In genomic region chr14:54488318-54488645, GRCh38 we compare ENCODE assay signal across 8 cellular contexts. TPM values are rescaled to one million over a fixed set of nuclear protein-coding genes. Genes with fewer than 3 reads are reported as not detected.
DNase-seq lines count a peak whose midpoint lies in the region; ATAC-seq and TF ChIP-seq lines count a peak whose summit lies in the region.

No MANE protein-coding gene starts in this region.

- POLR2A ChIA-PET in Panc1 (lab: Charles Lee), result interaction anchor here (0.6 kb wide), 1 partner anchor 58 kb away, joined by 3 read pairs; no protein-coding TSS in a partner anchor

- peak overlapping the region; percentile 56 for H2AFZ ChIP-seq in neuron (ENCODE audit: low read depth, low read length)

- no peaks in the 10 kb centered on the region for H3K27me3 ChIP-seq in Panc1 (ENCODE audit: control insufficient read depth, insufficient read depth, low read length)
- H3K27me3 ChIP-seq in neuron (ENCODE audit: insufficient read depth, low read length), result no peaks in the 10 kb centered on the region

- H3K4me1 ChIP-seq in Panc1 (ENCODE audit: control insufficient read depth, insufficient read depth, low read length), result peaks cover 11% of the 10 kb centered on the region
- peaks cover 10% of the 10 kb centered on the region for H3K4me1 ChIP-seq in neuron (ENCODE audit: insufficient read depth, low read length)

- in situ Hi-C loops in Panc1 (cut with HindIII; ENCODE audit: low pct_unique_long_range_greater_than_20kb, low sequenced_read_pairs), result no loop called here

- no peaks in the 10 kb centered on the region for H3K9me3 Mint-ChIP-seq in activated CD8-positive, alpha-beta memory T cell treated with anti-CD3 and anti-CD28 coated beads, Interleukin-2, amount 10 ng/mL, durations not matched to agents 7 days and 5 days (ENCODE audit: low read depth)
- no peaks in the 10 kb centered on the region for H3K9me3 Mint-ChIP-seq in effector memory CD8-positive, alpha-beta T cell

- peak overlapping the region; percentile 95 for H3K27ac ChIP-seq in Panc1 (ENCODE audit: low read length)

- H3K36me3 ChIP-seq in Panc1 (ENCODE audit: control insufficient read depth, insufficient read depth, low read length) (peaks cover 4% of the 10 kb centered on the region; the same call in 1 of the 2 replicates), neuron (ENCODE audit: insufficient read depth, low read length) (peaks cover 11% of the 10 kb centered on the region)

- no peaks in the 10 kb centered on the region for H3K27me3 Mint-ChIP-seq in activated CD8-positive, alpha-beta memory T cell treated with anti-CD3 and anti-CD28 coated beads, Interleukin-2, amount 10 ng/mL, durations not matched to agents 7 days and 5 days
- H3K27me3 Mint-ChIP-seq in effector memory CD8-positive, alpha-beta T cell, result no peaks in the 10 kb centered on the region

- H3K36me3 Mint-ChIP-seq in activated CD8-positive, alpha-beta memory T cell treated with anti-CD3 and anti-CD28 coated beads, Interleukin-2, amount 10 ng/mL, durations not matched to agents 7 days and 5 days, result peaks cover 16% of the 10 kb centered on the region
- H3K36me3 Mint-ChIP-seq in effector memory CD8-positive, alpha-beta T cell (ENCODE audit: insufficient read depth), result peaks cover 16% of the 10 kb centered on the region

- TF ChIP-seq CTCF in Panc1 (IDR thresholded peaks at IDR 0.05), result no peak

- no peak for ATAC-seq in activated CD8-positive, alpha-beta memory T cell treated with anti-CD3 and anti-CD28 coated beads, Interleukin-2, amount 10 ng/mL, durations not matched to agents 7 days and 5 days
- ATAC-seq in Panc1, result peak; percentile 44
- ATAC-seq in effector memory CD8-positive, alpha-beta T cell (replicated peaks), result peak; percentile 26
- ATAC-seq in HG03520 (IDR thresholded peaks at IDR 0.05; ENCODE audit: unreplicated experiment), result no peak

- H3K4me1 Mint-ChIP-seq in activated CD8-positive, alpha-beta memory T cell treated with anti-CD3 and anti-CD28 coated beads, Interleukin-2, amount 10 ng/mL, durations not matched to agents 7 days and 5 days, result peaks cover 58% of the 10 kb centered on the region
- peaks cover 47 to 60% of the 10 kb centered on the region in 2 donors for H3K4me1 Mint-ChIP-seq in effector memory CD8-positive, alpha-beta T cell (ENCODE audit: low read depth in 2 of 2)

- no TSS peak for BruUV-seq in Panc1 (replicated peaks; lab: Mats Ljungman, UMichigan)

- H3K9me3 ChIP-seq in Panc1 (ENCODE audit: control insufficient read depth, insufficient read depth, low read depth, low read length) (no peaks in the 10 kb centered on the region), neuron (ENCODE audit: low read length) (no peaks in the 10 kb centered on the region)

- peak overlapping the region; percentile 81 to 94 for H3K4me3 ChIP-seq in Panc1 (ENCODE audit: low read depth in 2 of 2, low read length in 2 of 2)
- peak overlapping the region; percentile 95 for H3K4me3 ChIP-seq in neuron (ENCODE audit: low read length)

- H3K4me3 Mint-ChIP-seq in activated CD8-positive, alpha-beta memory T cell treated with anti-CD3 and anti-CD28 coated beads, Interleukin-2, amount 10 ng/mL, durations not matched to agents 7 days and 5 days, result peak overlapping the region; percentile 80
- H3K4me3 Mint-ChIP-seq in effector memory CD8-positive, alpha-beta T cell, result peak overlapping the region; percentile 79 to 81

- intact Hi-C loops in Panc1 (cut with micrococcal nuclease; ENCODE audit: unreplicated experiment), result no loop called here

- H3K27ac Mint-ChIP-seq in activated CD8-positive, alpha-beta memory T cell treated with anti-CD3 and anti-CD28 coated beads, Interleukin-2, amount 10 ng/mL, durations not matched to agents 7 days and 5 days, result peak overlapping the region; percentile 88
- peak overlapping the region; percentile 86 to 93 for H3K27ac Mint-ChIP-seq in effector memory CD8-positive, alpha-beta T cell

- no peak for DNase-seq in activated CD8-positive, alpha-beta memory T cell treated with anti-CD3 and anti-CD28 coated beads, Interleukin-2, amount 10 ng/mL, durations not matched to agents 7 days and 5 days
- no peak for DNase-seq in activated CD8-positive, alpha-beta memory T cell treated with anti-CD3 and anti-CD28 coated beads, Interleukin-2, amount 50 U/mL, for 4 hours
- DNase-seq in Panc1 (ENCODE audit: low read depth, low spot score) (no peak), HuH-7.5 (ENCODE audit: low spot score) (no peak), NCI-H748 treated with DMSO at 0.1 percent for 48 hours (lab: John Stamatoyannopoulos, UW) (no peak)
- no peak for DNase-seq in effector memory CD8-positive, alpha-beta T cell

- CTCF ChIA-PET in activated CD8-positive, alpha-beta memory T cell treated with anti-CD3 and anti-CD28 coated beads, Interleukin-2, amount 10 ng/mL, durations not matched to agents 7 days and 5 days (lab: Charles Lee), result interaction anchor here (0.7 to 1.9 kb wide), 6 partner anchors 22 to 286 kb away, joined by 3 to 8 read pairs (median 4); partner anchors contain the start of genes CDKN3 and CGRRF1
- CTCF ChIA-PET in Panc1 (lab: Charles Lee), result no interaction called here

RNA-seq across cellular contexts. Expression of gene GMFB, which starts 0.5 kb away (rescaled TPM):
- 10 to 100 TPM; 29.7 to 31.2 TPM for total RNA-seq in activated CD8-positive, alpha-beta memory T cell treated with anti-CD3 and anti-CD28 coated beads, Interleukin-2, amount 10 ng/mL, durations not matched to agents 7 days and 5 days
- 54.2 TPM for total RNA-seq in Panc1 (2021; ENCODE audit: unreplicated experiment)
- 18.2 TPM for polyA plus RNA-seq in Panc1 (2012; ENCODE audit: insufficient read length)

RNA-seq across cellular contexts. Expression of gene CGRRF1, which starts 21.4 kb away (rescaled TPM):
- total RNA-seq in activated CD8-positive, alpha-beta memory T cell treated with anti-CD3 and anti-CD28 coated beads, Interleukin-2, amount 10 ng/mL, durations not matched to agents 7 days and 5 days, result 10 to 100 TPM in 1 of 2 experiments, 1 to 10 TPM in 1; 10.0 to 10.7 TPM
- total RNA-seq in Panc1 (2021; ENCODE audit: unreplicated experiment), result 14.1 TPM
- 10.5 TPM for polyA plus RNA-seq in Panc1 (2012; ENCODE audit: insufficient read length)

RNA-seq across cellular contexts. Expression of gene CNIH1, which starts 47.1 kb away (rescaled TPM):
- 10 to 100 TPM; 39.8 to 61.9 TPM for total RNA-seq in activated CD8-positive, alpha-beta memory T cell treated with anti-CD3 and anti-CD28 coated beads, Interleukin-2, amount 10 ng/mL, durations not matched to agents 7 days and 5 days
- total RNA-seq in Panc1 (2021; ENCODE audit: unreplicated experiment), result 83.7 TPM
- polyA plus RNA-seq in Panc1 (2012; ENCODE audit: insufficient read length), result 60.0 TPM

Comparison
In these comparisons a context has a peak if more than half of its experiments do, and no peak if none do; other contexts are left out.
1. ATAC-seq: peak in Panc1 (single experiment) and effector memory CD8-positive, alpha-beta T cell (single experiment); none in activated CD8-positive, alpha-beta memory T cell treated with anti-CD3 and anti-CD28 coated beads, Interleukin-2, amount 10 ng/mL, durations not matched to agents 7 days and 5 days (single experiment) and HG03520 (single experiment).